Comparison of ENCODE assay signal across 1 cellular context in the genomic region with DNA sequence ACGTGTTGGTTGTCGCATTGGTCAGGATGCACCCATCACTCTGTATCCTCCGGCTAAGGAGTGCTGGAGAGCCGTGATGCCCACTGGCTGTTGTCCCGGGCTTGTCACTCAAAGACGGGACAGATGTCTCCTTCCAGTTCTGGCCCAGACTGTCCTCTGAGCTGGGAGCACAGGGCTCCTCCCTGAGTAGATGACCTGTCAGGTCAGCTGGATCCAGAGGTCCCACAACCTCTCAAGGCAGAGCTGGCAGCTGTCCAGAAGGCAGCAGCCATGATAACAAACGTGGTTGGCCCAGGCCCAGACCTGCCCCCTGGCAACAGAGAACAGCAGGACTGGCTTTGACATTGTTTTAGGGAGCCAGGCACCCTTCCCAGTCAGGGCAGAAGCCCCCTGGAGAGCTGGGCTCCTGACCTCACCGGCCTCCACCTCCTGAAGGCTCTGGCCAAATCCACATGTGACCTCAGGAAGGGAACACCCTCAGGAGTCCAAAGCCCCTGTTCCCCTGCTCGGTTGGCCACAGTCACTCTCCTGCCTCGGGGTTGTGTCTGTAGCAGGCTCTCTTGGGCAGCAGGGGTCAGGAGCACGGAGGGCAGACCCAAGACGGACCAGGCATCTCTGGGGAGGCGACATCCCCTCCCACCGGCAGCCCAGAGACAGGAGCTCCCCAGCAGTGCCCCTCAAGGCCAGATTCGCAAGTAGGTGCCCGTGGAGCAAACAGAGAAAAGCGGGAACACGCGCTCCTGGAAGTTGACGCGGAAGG.
TF ChIP-seq lines count a peak whose summit lies in the region.

No MANE protein-coding gene starts in this region.

TF ChIP-seq in K562, 482 proteins besides CTCF, POLR2A, EP300 and RAD21 (continued from another document):
- TF ChIP-seq, protein P1, sequence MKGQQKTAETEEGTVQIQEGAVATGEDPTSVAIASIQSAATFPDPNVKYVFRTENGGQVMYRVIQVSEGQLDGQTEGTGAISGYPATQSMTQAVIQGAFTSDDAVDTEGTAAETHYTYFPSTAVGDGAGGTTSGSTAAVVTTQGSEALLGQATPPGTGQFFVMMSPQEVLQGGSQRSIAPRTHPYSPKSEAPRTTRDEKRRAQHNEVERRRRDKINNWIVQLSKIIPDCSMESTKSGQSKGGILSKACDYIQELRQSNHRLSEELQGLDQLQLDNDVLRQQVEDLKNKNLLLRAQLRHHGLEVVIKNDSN (CRISPR knock-in tag; IDR thresholded peaks at IDR 0.05) = 0 out of 2 replicates have a peak, but pooled peaks have one; percentile 38
- TF ChIP-seq, protein P2, sequence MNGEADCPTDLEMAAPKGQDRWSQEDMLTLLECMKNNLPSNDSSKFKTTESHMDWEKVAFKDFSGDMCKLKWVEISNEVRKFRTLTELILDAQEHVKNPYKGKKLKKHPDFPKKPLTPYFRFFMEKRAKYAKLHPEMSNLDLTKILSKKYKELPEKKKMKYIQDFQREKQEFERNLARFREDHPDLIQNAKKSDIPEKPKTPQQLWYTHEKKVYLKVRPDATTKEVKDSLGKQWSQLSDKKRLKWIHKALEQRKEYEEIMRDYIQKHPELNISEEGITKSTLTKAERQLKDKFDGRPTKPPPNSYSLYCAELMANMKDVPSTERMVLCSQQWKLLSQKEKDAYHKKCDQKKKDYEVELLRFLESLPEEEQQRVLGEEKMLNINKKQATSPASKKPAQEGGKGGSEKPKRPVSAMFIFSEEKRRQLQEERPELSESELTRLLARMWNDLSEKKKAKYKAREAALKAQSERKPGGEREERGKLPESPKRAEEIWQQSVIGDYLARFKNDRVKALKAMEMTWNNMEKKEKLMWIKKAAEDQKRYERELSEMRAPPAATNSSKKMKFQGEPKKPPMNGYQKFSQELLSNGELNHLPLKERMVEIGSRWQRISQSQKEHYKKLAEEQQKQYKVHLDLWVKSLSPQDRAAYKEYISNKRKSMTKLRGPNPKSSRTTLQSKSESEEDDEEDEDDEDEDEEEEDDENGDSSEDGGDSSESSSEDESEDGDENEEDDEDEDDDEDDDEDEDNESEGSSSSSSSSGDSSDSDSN (IDR thresholded peaks at IDR 0.05; ENCODE audit: borderline replicate concordance in 1 of 2, low read depth in 2 of 2, low read length in 2 of 2) = no peak
- TF ChIP-seq, protein P3, sequence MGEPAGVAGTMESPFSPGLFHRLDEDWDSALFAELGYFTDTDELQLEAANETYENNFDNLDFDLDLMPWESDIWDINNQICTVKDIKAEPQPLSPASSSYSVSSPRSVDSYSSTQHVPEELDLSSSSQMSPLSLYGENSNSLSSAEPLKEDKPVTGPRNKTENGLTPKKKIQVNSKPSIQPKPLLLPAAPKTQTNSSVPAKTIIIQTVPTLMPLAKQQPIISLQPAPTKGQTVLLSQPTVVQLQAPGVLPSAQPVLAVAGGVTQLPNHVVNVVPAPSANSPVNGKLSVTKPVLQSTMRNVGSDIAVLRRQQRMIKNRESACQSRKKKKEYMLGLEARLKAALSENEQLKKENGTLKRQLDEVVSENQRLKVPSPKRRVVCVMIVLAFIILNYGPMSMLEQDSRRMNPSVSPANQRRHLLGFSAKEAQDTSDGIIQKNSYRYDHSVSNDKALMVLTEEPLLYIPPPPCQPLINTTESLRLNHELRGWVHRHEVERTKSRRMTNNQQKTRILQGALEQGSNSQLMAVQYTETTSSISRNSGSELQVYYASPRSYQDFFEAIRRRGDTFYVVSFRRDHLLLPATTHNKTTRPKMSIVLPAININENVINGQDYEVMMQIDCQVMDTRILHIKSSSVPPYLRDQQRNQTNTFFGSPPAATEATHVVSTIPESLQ (CRISPR knock-in tag; IDR thresholded peaks at IDR 0.05) = no peak
- TF ChIP-seq ZNF668 (CRISPR knock-in tag; IDR thresholded peaks at IDR 0.05) = no peak
- TF ChIP-seq ZBTB17 (CRISPR knock-in tag; IDR thresholded peaks at IDR 0.05) = no peak
- TF ChIP-seq MYNN (IDR thresholded peaks at IDR 0.05) = no peak
- no peak for TF ChIP-seq MYNN (CRISPR knock-in tag; IDR thresholded peaks at IDR 0.05)
- TF ChIP-seq, protein P4, sequence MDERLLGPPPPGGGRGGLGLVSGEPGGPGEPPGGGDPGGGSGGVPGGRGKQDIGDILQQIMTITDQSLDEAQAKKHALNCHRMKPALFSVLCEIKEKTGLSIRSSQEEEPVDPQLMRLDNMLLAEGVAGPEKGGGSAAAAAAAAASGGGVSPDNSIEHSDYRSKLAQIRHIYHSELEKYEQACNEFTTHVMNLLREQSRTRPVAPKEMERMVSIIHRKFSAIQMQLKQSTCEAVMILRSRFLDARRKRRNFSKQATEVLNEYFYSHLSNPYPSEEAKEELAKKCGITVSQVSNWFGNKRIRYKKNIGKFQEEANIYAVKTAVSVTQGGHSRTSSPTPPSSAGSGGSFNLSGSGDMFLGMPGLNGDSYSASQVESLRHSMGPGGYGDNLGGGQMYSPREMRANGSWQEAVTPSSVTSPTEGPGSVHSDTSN (CRISPR knock-in tag; IDR thresholded peaks at IDR 0.05; ENCODE audit: low read depth) = 0 out of 2 replicates have a peak, but pooled peaks have one; percentile 5
- TF ChIP-seq, protein P4 (tag; conservative IDR thresholded peaks at IDR 0.05; ENCODE audit: low read depth) = peak; percentile 69
- TF ChIP-seq TRIM24 (IDR thresholded peaks at IDR 0.05) = no peak
- TF ChIP-seq BHLHE40 (IDR thresholded peaks at IDR 0.05; ENCODE audit: low read length) = no peak
- TF ChIP-seq ZC3H4 (CRISPR knock-in tag; IDR thresholded peaks at IDR 0.05; ENCODE audit: borderline replicate concordance) = no peak
- TF ChIP-seq ATF1 (CRISPR knock-in tag; IDR thresholded peaks at IDR 0.05) = no peak
- no peak for TF ChIP-seq ATF1 (tag; IDR thresholded peaks at IDR 0.05)
- TF ChIP-seq ZNF324 (CRISPR knock-in tag; IDR thresholded peaks at IDR 0.05) = no peak
- TF ChIP-seq, protein P5, sequence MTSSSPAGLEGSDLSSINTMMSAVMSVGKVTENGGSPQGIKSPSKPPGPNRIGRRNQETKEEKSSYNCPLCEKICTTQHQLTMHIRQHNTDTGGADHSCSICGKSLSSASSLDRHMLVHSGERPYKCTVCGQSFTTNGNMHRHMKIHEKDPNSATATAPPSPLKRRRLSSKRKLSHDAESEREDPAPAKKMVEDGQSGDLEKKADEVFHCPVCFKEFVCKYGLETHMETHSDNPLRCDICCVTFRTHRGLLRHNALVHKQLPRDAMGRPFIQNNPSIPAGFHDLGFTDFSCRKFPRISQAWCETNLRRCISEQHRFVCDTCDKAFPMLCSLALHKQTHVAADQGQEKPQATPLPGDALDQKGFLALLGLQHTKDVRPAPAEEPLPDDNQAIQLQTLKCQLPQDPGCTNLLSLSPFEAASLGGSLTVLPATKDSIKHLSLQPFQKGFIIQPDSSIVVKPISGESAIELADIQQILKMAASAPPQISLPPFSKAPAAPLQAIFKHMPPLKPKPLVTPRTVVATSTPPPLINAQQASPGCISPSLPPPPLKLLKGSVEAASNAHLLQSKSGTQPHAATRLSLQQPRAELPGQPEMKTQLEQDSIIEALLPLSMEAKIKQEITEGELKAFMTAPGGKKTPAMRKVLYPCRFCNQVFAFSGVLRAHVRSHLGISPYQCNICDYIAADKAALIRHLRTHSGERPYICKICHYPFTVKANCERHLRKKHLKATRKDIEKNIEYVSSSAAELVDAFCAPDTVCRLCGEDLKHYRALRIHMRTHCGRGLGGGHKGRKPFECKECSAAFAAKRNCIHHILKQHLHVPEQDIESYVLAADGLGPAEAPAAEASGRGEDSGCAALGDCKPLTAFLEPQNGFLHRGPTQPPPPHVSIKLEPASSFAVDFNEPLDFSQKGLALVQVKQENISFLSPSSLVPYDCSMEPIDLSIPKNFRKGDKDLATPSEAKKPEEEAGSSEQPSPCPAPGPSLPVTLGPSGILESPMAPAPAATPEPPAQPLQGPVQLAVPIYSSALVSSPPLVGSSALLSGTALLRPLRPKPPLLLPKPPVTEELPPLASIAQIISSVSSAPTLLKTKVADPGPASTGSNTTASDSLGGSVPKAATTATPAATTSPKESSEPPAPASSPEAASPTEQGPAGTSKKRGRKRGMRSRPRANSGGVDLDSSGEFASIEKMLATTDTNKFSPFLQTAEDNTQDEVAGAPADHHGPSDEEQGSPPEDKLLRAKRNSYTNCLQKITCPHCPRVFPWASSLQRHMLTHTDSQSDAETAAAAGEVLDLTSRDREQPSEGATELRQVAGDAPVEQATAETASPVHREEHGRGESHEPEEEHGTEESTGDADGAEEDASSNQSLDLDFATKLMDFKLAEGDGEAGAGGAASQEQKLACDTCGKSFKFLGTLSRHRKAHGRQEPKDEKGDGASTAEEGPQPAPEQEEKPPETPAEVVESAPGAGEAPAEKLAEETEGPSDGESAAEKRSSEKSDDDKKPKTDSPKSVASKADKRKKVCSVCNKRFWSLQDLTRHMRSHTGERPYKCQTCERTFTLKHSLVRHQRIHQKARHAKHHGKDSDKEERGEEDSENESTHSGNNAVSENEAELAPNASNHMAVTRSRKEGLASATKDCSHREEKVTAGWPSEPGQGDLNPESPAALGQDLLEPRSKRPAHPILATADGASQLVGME (CRISPR knock-in tag; IDR thresholded peaks at IDR 0.05) = no peak
- peak; percentile 32; the same call in 1 of the 2 replicates for TF ChIP-seq NR4A1 (CRISPR knock-in tag; IDR thresholded peaks at IDR 0.05)
- no peak for TF ChIP-seq NR4A1 (tag; IDR thresholded peaks at IDR 0.05)
- peak; percentile 14; the same call in 1 of the 2 replicates for TF ChIP-seq ESRRA (IDR thresholded peaks at IDR 0.05; ENCODE audit: borderline replicate concordance, low read depth)
- TF ChIP-seq YY1 (IDR thresholded peaks at IDR 0.05; ENCODE audit: borderline replicate concordance in 1 of 3, control insufficient read depth in 1 of 3, extremely low read depth in 1 of 3, insufficient read depth in 3 of 3, insufficient read length in 1 of 3, insufficient replicate concordance in 2 of 3, low read depth in 1 of 3, low read length in 2 of 3) = peak in 2 of 3 experiments; percentile 37 to 80
- TF ChIP-seq GABPA (tag; conservative IDR thresholded peaks at IDR 0.05; ENCODE audit: low read depth) = no peak
- TF ChIP-seq, protein P6, sequence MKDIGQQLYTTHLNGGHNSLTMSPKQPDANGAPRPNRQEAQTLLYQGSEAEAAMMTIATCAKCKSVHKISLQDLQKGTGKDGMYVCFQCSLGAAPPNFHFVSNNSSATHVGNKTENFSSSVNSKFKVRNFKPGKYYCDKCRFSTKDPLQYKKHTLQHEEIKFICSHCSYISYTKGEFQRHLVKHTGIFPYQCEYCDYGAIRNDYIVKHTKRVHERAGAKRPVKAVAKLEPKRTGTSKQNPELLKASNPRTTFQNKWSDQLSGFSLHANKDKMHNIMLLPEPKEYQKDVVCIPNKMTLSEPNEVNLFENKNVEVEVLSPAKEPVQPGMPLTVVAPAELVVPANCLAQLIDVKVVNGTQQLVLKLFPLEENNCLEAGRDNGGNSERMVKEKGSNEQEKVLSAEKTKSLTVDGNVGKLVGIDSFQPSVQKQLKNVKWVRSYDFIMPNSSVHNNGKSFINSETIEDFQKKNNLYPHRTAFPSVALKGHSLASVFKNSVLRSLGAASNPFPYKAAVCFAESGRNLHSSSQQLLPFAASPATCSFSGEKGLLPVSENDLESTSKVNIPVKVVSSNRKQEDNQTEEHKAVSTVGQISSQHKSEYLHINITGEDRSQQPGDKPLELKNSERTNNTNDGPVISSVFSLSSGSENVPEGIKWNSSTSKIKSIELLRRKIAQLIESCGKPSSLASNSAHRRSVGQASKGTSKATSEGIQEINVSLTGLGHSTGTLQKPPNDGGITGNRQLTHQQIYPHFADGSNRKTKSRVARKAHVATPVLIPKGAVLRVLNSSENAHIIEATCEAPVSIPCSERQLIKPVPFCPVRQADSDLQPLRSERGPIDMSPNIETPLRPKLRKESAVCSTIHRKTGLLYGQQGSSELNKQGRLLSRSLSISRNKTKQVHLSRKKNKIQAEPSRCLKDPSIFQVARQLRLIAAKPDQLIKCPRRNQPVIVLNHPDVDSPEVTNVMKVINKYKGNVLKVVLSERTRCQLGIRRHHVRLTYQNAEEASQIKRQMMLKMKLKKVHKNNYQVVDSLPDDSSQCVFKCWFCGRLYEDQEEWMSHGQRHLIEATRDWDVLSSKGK (CRISPR knock-in tag; IDR thresholded peaks at IDR 0.05) = no peak
- TF ChIP-seq RBM15 (IDR thresholded peaks at IDR 0.05; ENCODE audit: insufficient read depth, low read length) = no peak
- TF ChIP-seq POLR2AphosphoS5 (IDR thresholded peaks at IDR 0.05; ENCODE audit: control insufficient read depth, insufficient read depth, low read depth, low read length) = no peak
- TF ChIP-seq, protein P7, sequence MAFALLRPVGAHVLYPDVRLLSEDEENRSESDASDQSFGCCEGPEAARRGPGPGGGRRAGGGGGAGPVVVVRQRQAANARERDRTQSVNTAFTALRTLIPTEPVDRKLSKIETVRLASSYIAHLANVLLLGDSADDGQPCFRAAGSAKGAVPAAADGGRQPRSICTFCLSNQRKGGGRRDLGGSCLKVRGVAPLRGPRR (CRISPR knock-in tag; IDR thresholded peaks at IDR 0.05) = no peak
- TF ChIP-seq MEF2D (tag; conservative IDR thresholded peaks at IDR 0.05; ENCODE audit: low read depth) = no peak
- TF ChIP-seq, protein P8, sequence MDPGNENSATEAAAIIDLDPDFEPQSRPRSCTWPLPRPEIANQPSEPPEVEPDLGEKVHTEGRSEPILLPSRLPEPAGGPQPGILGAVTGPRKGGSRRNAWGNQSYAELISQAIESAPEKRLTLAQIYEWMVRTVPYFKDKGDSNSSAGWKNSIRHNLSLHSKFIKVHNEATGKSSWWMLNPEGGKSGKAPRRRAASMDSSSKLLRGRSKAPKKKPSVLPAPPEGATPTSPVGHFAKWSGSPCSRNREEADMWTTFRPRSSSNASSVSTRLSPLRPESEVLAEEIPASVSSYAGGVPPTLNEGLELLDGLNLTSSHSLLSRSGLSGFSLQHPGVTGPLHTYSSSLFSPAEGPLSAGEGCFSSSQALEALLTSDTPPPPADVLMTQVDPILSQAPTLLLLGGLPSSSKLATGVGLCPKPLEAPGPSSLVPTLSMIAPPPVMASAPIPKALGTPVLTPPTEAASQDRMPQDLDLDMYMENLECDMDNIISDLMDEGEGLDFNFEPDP (CRISPR knock-in tag; IDR thresholded peaks at IDR 0.05) = no peak
- TF ChIP-seq ZNF436 (CRISPR knock-in tag; IDR thresholded peaks at IDR 0.05) = no peak
- TF ChIP-seq ZBTB1 (CRISPR knock-in tag; IDR thresholded peaks at IDR 0.05; ENCODE audit: borderline replicate concordance, low read depth) = no peak
- no peak for TF ChIP-seq NFRKB (IDR thresholded peaks at IDR 0.05; ENCODE audit: low read depth)
